In genomic region chr17:691423-691822, GRCh38 we compare ENCODE assay signal across 1 cellular context.
A peak's percentile ranks its signal among the peaks of the same experiment; 100 is the strongest.
TF ChIP-seq lines count a peak whose summit lies in the region.

No MANE protein-coding gene starts in this region.

TF ChIP-seq in endothelial cell of umbilical vein, 7 proteins besides CTCF, POLR2A, EP300 and RAD21:
- TF ChIP-seq MYC (IDR thresholded peaks at IDR 0.05; ENCODE audit: low read depth, low read length) (no peak), MAX (IDR thresholded peaks at IDR 0.05; ENCODE audit: insufficient read depth, insufficient read length) (no peak), GATA2 (IDR thresholded peaks at IDR 0.05; ENCODE audit: insufficient read depth, insufficient read length, low read depth, low read length) (peak; percentile 21), JUN (IDR thresholded peaks at IDR 0.05; ENCODE audit: borderline replicate concordance, insufficient read depth, insufficient read length, low read depth) (no peak), FOS (IDR thresholded peaks at IDR 0.05; ENCODE audit: borderline replicate concordance, insufficient read depth, low read length) (no peak), EZH2 (IDR thresholded peaks at IDR 0.05; ENCODE audit: borderline replicate concordance, low read depth, low read length, severe bottlenecking) (no peak), POLR2AphosphoS5 (IDR thresholded peaks at IDR 0.05; ENCODE audit: insufficient read depth, low read depth, low read length) (no peak)
